Comparison of ENCODE assay signal across 12 cellular contexts in genomic region chr1:226360106-226360746, GRCh38. TPM values are rescaled to one million over a fixed set of nuclear protein-coding genes. Genes with fewer than 3 reads are reported as not detected.
DNase-seq lines count a peak whose midpoint lies in the region; ATAC-seq and TF ChIP-seq lines count a peak whose summit lies in the region.
"Had no signal": no experiment of that assay in that cellular context is flagged by ENCODE, and none has a peak within 500 bp of the region (broad histone marks: within the 10 kb centered on the region; RNA-seq: fewer than 3 reads in every experiment).

No MANE protein-coding gene starts in this region.

- H3K4me1 ChIP-seq in CD8-positive, alpha-beta memory T cell (ENCODE audit: insufficient read depth, low read length) = no peaks in the 10 kb centered on the region

- CTCF ChIA-PET in CD8-positive, alpha-beta memory T cell (lab: Charles Lee) = no interaction called here

- no peaks in the 10 kb centered on the region for H3K27me3 ChIP-seq in CD8-positive, alpha-beta memory T cell (ENCODE audit: insufficient read depth, low read length, poor library complexity, severe bottlenecking)

- no peak overlapping the region for H3K4me3 ChIP-seq in GM12865 (ENCODE audit: low read depth, low read length)
- no peak overlapping the region for H3K4me3 ChIP-seq in CD8-positive, alpha-beta memory T cell (ENCODE audit: low read length)

- no peaks in the 10 kb centered on the region for H3K9me3 ChIP-seq in CD8-positive, alpha-beta memory T cell (ENCODE audit: low read length)

- TF ChIP-seq CTCF in GM12865 (IDR thresholded peaks at IDR 0.05; ENCODE audit: insufficient read depth, low read depth, low read length, missing control alignments) = no peak

- no peaks in the 10 kb centered on the region for H3K9me3 Mint-ChIP-seq in CD8-positive, alpha-beta memory T cell
- H3K9me3 Mint-ChIP-seq: natural killer cell treated with Interleukin-12 subunit alpha and Interleukin-12 subunit beta and Interleukin-15 and Interleukin-18, amount 100 ng/mL, for 72 hours had no signal

- no peak overlapping the region for H3K4me3 Mint-ChIP-seq in CD8-positive, alpha-beta memory T cell
- H3K4me3 Mint-ChIP-seq: natural killer cell treated with Interleukin-12 subunit alpha and Interleukin-12 subunit beta and Interleukin-15 and Interleukin-18, amount 100 ng/mL, for 72 hours had no signal

- no peak overlapping the region for H3K27ac ChIP-seq in CD8-positive, alpha-beta memory T cell (ENCODE audit: low read depth, low read length)

- peaks cover 3 to 93% (median 22%) of the 10 kb centered on the region in 3 donors for H3K36me3 Mint-ChIP-seq in CD8-positive, alpha-beta memory T cell

- POLR2A ChIA-PET in CD8-positive, alpha-beta memory T cell (lab: Charles Lee) = interaction anchor here (0.6 kb wide), 1 partner anchor 53 kb away, joined by 3 read pairs; no protein-coding TSS in a partner anchor

- DNase-seq in GM12865 (ENCODE audit: low read depth) (peak; percentile 81), medulla oblongata (ENCODE audit: extremely low spot score) (no peak), LoVo (ENCODE audit: low spot score) (no peak)
- DNase-seq in CD8-positive, alpha-beta memory T cell = no peak
- DNase-seq: HCEC 1CT; SHP77 treated with DMSO at 0.1 percent for 48 hours; stimulated activated CD8-positive, alpha-beta memory T cell treated with anti-CD3 and anti-CD28 coated beads, Interleukin-4, amount 100 ng/mL, for 48 hours had no signal

- H3K4me1 Mint-ChIP-seq in CD8-positive, alpha-beta memory T cell = no peaks in the 10 kb centered on the region

- ATAC-seq in GM19351 (IDR thresholded peaks at IDR 0.05; ENCODE audit: unreplicated experiment) (peak; percentile 58), HG02763 (IDR thresholded peaks at IDR 0.05; ENCODE audit: unreplicated experiment) (peak; percentile 53), HG03460 (IDR thresholded peaks at IDR 0.05; ENCODE audit: unreplicated experiment) (peak; percentile 63), GM21526 (IDR thresholded peaks at IDR 0.05; ENCODE audit: low FRiP score, unreplicated experiment) (no peak)
- ATAC-seq: natural killer cell treated with Interleukin-12 subunit alpha and Interleukin-12 subunit beta and Interleukin-15 and Interleukin-18, amount 100 ng/mL, for 72 hours had no signal

- H3K27me3 Mint-ChIP-seq in CD8-positive, alpha-beta memory T cell = no peaks in the 10 kb centered on the region
- H3K27me3 Mint-ChIP-seq: natural killer cell treated with Interleukin-12 subunit alpha and Interleukin-12 subunit beta and Interleukin-15 and Interleukin-18, amount 100 ng/mL, for 72 hours had no signal

- H3K36me3 ChIP-seq in CD8-positive, alpha-beta memory T cell (ENCODE audit: insufficient read depth, low read length) = peaks cover 42% of the 10 kb centered on the region

- peak overlapping the region in 2 of 8 donors; percentile 40 to 47 for H3K27ac Mint-ChIP-seq in CD8-positive, alpha-beta memory T cell
- H3K27ac Mint-ChIP-seq: natural killer cell treated with Interleukin-12 subunit alpha and Interleukin-12 subunit beta and Interleukin-15 and Interleukin-18, amount 100 ng/mL, for 72 hours had no signal

RNA-seq across cellular contexts. Expression of gene PARP1, which starts 47.7 kb away (rescaled TPM):
- total RNA-seq in CD8-positive, alpha-beta memory T cell = 100 to 1,000 TPM; 224 to 234 TPM
- 137 TPM for polyA plus RNA-seq in CD8-positive, alpha-beta memory T cell

RNA-seq across cellular contexts. Expression of gene LIN9, which starts 51.3 kb away (rescaled TPM):
- total RNA-seq in CD8-positive, alpha-beta memory T cell = 10 to 100 TPM; 10.0 to 10.7 TPM
- 3.5 TPM for polyA plus RNA-seq in CD8-positive, alpha-beta memory T cell
